23 cellular contexts compared by ENCODE assay signal in genomic region chr18:60503166-60503565, GRCh38.
"Had no signal": no experiment of that assay in that cellular context is flagged by ENCODE, and none has a peak within 500 bp of the region (broad histone marks: within the 10 kb centered on the region; RNA-seq: fewer than 3 reads in every experiment).

No MANE protein-coding gene starts in this region.

- H3K27ac ChIP-seq: lower lobe of right lung, psoas muscle, sigmoid colon, spleen, thoracic aorta, tibial nerve, upper lobe of right lung, uterus had no signal

- H3K4me1 ChIP-seq: lower lobe of right lung, psoas muscle, sigmoid colon, spleen, tibial nerve, upper lobe of right lung, uterus had no signal

- ATAC-seq: effector memory CD8-positive, alpha-beta T cell; left colon; left ventricle myocardium superior; lower lobe of right lung; naive thymus-derived CD8-positive, alpha-beta T cell; psoas muscle; right cardiac atrium; stimulated activated naive B cell treated with anti-CD40 and anti-IgM and Interleukin-4, amounts not matched to agents 10 μg/mL and 1 μg/mL and 100 μg/mL, for 72 hours; upper lobe of right lung had no signal

- H3K9me3 ChIP-seq: lower lobe of right lung, psoas muscle, sigmoid colon, spleen, thoracic aorta, tibial nerve, upper lobe of right lung, uterus had no signal

- H3K4me3 ChIP-seq: lower lobe of right lung, psoas muscle, sigmoid colon, spleen, thoracic aorta, tibial nerve, upper lobe of right lung, uterus had no signal

- FAIRE-seq: frontal cortex had no signal

- H3K27me3 ChIP-seq: sigmoid colon, spleen, tibial nerve, upper lobe of right lung, uterus had no signal

- H3K36me3 ChIP-seq: lower lobe of right lung, sigmoid colon, spleen, thoracic aorta, tibial nerve, upper lobe of right lung, uterus had no signal

- DNase-seq: cortex of kidney; effector memory CD8-positive, alpha-beta T cell; hypothalamus; immature natural killer cell; islet precursor cell; kidney glomerular epithelial cell; left colon; left ventricle myocardium superior; lower lobe of right lung; naive thymus-derived CD8-positive, alpha-beta T cell; nephron progenitor cell; nucleus accumbens; psoas muscle; right cardiac atrium; sigmoid colon; spleen; stimulated activated CD4-positive, alpha-beta T cell treated with anti-CD3 and anti-CD28 coated beads, Interleukin-4, amount 100 ng/mL, for 4 hours; stimulated activated naive B cell treated with anti-CD40 and anti-IgM and Interleukin-4, amounts not matched to agents 10 μg/mL and 1 μg/mL and 100 μg/mL, for 72 hours; upper lobe of right lung; uterus had no signal
